2 cellular contexts compared by ENCODE assay signal in the genomic region with DNA sequence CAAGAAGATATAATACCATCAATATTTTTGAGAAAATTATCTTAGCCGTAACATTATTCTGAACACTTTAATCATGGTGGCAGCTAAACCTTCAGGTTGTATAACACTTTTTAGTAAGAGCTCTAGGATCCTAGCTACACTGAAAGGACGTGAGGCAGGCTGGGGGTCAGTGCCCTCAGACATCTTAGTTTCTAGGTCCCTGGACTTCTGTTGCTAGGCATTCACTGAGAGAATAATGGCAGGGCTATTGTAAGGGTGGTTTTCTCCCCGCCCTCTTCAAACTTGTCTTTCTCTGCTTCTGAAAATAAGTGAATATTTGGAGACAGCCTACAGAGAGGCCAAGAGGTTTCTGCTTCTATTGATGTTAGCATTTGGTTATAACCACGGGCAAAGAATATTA.
TF ChIP-seq lines count a peak whose summit lies in the region.

No MANE protein-coding gene starts in this region.

TF ChIP-seq in GM23338, 12 proteins besides CTCF, POLR2A, EP300 and RAD21 (continues in another document):
- no peak for TF ChIP-seq EZH2 (IDR thresholded peaks at IDR 0.05; ENCODE audit: low read depth, unreplicated experiment)
- no peak for TF ChIP-seq ZNF331 (CRISPR knock-in tag; IDR thresholded peaks at IDR 0.05; ENCODE audit: low read depth)
- TF ChIP-seq EZH2phosphoT487 (IDR thresholded peaks at IDR 0.05; ENCODE audit: unreplicated experiment), result no peak
- TF ChIP-seq CREB1 (CRISPR knock-in tag; IDR thresholded peaks at IDR 0.05; ENCODE audit: low read depth), result no peak
- TF ChIP-seq JUNB (IDR thresholded peaks at IDR 0.05; ENCODE audit: unreplicated experiment), result no peak
- TF ChIP-seq ZNF462 (CRISPR knock-in tag; IDR thresholded peaks at IDR 0.05), result no peak
- TF ChIP-seq, protein P1, sequence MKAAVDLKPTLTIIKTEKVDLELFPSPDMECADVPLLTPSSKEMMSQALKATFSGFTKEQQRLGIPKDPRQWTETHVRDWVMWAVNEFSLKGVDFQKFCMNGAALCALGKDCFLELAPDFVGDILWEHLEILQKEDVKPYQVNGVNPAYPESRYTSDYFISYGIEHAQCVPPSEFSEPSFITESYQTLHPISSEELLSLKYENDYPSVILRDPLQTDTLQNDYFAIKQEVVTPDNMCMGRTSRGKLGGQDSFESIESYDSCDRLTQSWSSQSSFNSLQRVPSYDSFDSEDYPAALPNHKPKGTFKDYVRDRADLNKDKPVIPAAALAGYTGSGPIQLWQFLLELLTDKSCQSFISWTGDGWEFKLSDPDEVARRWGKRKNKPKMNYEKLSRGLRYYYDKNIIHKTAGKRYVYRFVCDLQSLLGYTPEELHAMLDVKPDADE (IDR thresholded peaks at IDR 0.05), result no peak
- no peak for TF ChIP-seq ZNF114 (CRISPR knock-in tag; IDR thresholded peaks at IDR 0.05)
- TF ChIP-seq REST (IDR thresholded peaks at IDR 0.05; ENCODE audit: unreplicated experiment), result no peak
- TF ChIP-seq NANOG (IDR thresholded peaks at IDR 0.05; ENCODE audit: borderline replicate concordance), result no peak

TF ChIP-seq in K562, 482 proteins besides CTCF, POLR2A, EP300 and RAD21:
- no peak for TF ChIP-seq BRD9 (IDR thresholded peaks at IDR 0.05; ENCODE audit: low read depth, partially characterized antibody)
- TF ChIP-seq EZH2 (IDR thresholded peaks at IDR 0.05; ENCODE audit: borderline replicate concordance, low read depth, low read length), result no peak
- no peak for TF ChIP-seq EWSR1 (IDR thresholded peaks at IDR 0.05; ENCODE audit: borderline replicate concordance, low read depth, partially characterized antibody)
- no peak for TF ChIP-seq ZNF785 (CRISPR knock-in tag; IDR thresholded peaks at IDR 0.05)
- TF ChIP-seq, protein P2, sequence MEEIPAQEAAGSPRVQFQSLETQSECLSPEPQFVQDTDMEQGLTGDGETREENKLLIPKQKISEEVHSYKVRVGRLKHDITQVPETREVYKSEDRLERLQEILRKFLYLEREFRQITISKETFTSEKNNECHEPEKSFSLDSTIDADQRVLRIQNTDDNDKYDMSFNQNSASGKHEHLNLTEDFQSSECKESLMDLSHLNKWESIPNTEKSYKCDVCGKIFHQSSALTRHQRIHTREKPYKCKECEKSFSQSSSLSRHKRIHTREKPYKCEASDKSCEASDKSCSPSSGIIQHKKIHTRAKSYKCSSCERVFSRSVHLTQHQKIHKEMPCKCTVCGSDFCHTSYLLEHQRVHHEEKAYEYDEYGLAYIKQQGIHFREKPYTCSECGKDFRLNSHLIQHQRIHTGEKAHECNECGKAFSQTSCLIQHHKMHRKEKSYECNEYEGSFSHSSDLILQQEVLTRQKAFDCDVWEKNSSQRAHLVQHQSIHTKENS (CRISPR knock-in tag; IDR thresholded peaks at IDR 0.05), result no peak
- no peak for TF ChIP-seq NR4A1 (CRISPR knock-in tag; IDR thresholded peaks at IDR 0.05)
- no peak for TF ChIP-seq NR4A1 (tag; IDR thresholded peaks at IDR 0.05)
- TF ChIP-seq HOXB6 (CRISPR knock-in tag; IDR thresholded peaks at IDR 0.05; ENCODE audit: borderline replicate concordance), result no peak
- TF ChIP-seq TAF7 (tag; IDR thresholded peaks at IDR 0.05), result no peak
- no peak for TF ChIP-seq RFX1 (IDR thresholded peaks at IDR 0.05)
- TF ChIP-seq, protein P3, sequence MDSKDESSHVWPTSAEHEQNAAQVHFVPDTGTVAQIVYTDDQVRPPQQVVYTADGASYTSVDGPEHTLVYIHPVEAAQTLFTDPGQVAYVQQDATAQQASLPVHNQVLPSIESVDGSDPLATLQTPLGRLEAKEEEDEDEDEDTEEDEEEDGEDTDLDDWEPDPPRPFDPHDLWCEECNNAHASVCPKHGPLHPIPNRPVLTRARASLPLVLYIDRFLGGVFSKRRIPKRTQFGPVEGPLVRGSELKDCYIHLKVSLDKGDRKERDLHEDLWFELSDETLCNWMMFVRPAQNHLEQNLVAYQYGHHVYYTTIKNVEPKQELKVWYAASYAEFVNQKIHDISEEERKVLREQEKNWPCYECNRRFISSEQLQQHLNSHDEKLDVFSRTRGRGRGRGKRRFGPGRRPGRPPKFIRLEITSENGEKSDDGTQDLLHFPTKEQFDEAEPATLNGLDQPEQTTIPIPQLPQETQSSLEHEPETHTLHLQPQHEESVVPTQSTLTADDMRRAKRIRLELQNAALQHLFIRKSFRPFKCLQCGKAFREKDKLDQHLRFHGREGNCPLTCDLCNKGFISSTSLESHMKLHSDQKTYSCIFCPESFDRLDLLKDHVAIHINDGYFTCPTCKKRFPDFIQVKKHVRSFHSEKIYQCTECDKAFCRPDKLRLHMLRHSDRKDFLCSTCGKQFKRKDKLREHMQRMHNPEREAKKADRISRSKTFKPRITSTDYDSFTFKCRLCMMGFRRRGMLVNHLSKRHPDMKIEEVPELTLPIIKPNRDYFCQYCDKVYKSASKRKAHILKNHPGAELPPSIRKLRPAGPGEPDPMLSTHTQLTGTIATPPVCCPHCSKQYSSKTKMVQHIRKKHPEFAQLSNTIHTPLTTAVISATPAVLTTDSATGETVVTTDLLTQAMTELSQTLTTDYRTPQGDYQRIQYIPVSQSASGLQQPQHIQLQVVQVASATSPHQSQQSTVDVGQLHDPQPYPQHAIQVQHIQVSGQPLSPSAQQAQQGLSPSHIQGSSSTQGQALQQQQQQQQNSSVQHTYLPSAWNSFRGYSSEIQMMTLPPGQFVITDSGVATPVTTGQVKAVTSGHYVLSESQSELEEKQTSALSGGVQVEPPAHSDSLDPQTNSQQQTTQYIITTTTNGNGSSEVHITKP (IDR thresholded peaks at IDR 0.05; ENCODE audit: partially characterized antibody), result no peak
- no peak for TF ChIP-seq FOXJ3 (CRISPR knock-in tag; IDR thresholded peaks at IDR 0.05)
- TF ChIP-seq, protein P4, sequence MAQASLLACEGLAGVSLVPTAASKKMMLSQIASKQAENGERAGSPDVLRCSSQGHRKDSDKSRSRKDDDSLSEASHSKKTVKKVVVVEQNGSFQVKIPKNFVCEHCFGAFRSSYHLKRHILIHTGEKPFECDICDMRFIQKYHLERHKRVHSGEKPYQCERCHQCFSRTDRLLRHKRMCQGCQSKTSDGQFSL (CRISPR knock-in tag; IDR thresholded peaks at IDR 0.05), result no peak
- TF ChIP-seq, protein P4 (tag; IDR thresholded peaks at IDR 0.05), result no peak
- TF ChIP-seq CEBPG (CRISPR knock-in tag; IDR thresholded peaks at IDR 0.05), result no peak
- TF ChIP-seq CEBPG (tag; conservative IDR thresholded peaks at IDR 0.05 in 1 of 2, IDR thresholded peaks at IDR 0.05 in 1 of 2), result no peak
- TF ChIP-seq TRIM28 (IDR thresholded peaks at IDR 0.05), result no peak
- TF ChIP-seq ZBED1 (IDR thresholded peaks at IDR 0.05), result no peak
- TF ChIP-seq ZNF512 (tag; IDR thresholded peaks at IDR 0.05), result no peak
- no peak for TF ChIP-seq GATA2 (CRISPR knock-in tag; IDR thresholded peaks at IDR 0.05)
- no peak for TF ChIP-seq WHSC1 (IDR thresholded peaks at IDR 0.05; ENCODE audit: low read length)
